In genomic region chr15:93050648-93051047, GRCh38 we compare ENCODE assay signal across 20 cellular contexts. TPM values are rescaled to one million over a fixed set of nuclear protein-coding genes. Genes with fewer than 3 reads are reported as not detected.
DNase-seq lines count a peak whose midpoint lies in the region; ATAC-seq and TF ChIP-seq lines count a peak whose summit lies in the region.
"Had no signal": no experiment of that assay in that cellular context is flagged by ENCODE, and none has a peak within 500 bp of the region (broad histone marks: within the 10 kb centered on the region; RNA-seq: fewer than 3 reads in every experiment).

No MANE protein-coding gene starts in this region.

- TF ChIP-seq POLR2A in HCT116 (IDR thresholded peaks at IDR 0.05; ENCODE audit: borderline replicate concordance, extremely low read depth, insufficient read depth, insufficient read length): no peak

- H3K27ac ChIP-seq in HCT116 (ENCODE audit: low read depth, low read length): no peak overlapping the region
- H3K27ac ChIP-seq in endodermal cell (ENCODE audit: low read depth, low read length): peak overlapping the region; percentile 9
- H3K27ac ChIP-seq in muscle layer of colon (ENCODE audit: low read depth, low read length): peak overlapping the region; percentile 35
- no peak overlapping the region for H3K27ac ChIP-seq in SK-N-SH (ENCODE audit: low read depth in 2 of 2, low read length in 1 of 2)
- H3K27ac ChIP-seq: GM23248 had no signal

- H3K4me1 Mint-ChIP-seq in endodermal cell: no peaks in the 10 kb centered on the region
- peaks cover 46% of the 10 kb centered on the region for H3K4me1 Mint-ChIP-seq in stimulated activated effector memory CD8-positive, alpha-beta T cell treated with anti-CD3 and anti-CD28 coated beads, Interleukin-12 subunit alpha, Interleukin-12 subunit beta, amount 100 ng/mL, for 72 hours
- peaks cover 11 to 18% of the 10 kb centered on the region in 2 donors for H3K4me1 Mint-ChIP-seq in stimulated activated naive B cell treated with anti-CD40 and anti-IgM and Interleukin-4, amounts not matched to agents 10 μg/mL and 1 μg/mL and 100 μg/mL, for 72 hours

- no peaks in the 10 kb centered on the region for H3K9me3 ChIP-seq in HCT116 (ENCODE audit: control insufficient read depth in 1 of 2, insufficient read depth in 1 of 2, low read depth in 1 of 2, low read length in 2 of 2)
- H3K9me3 ChIP-seq in endodermal cell (ENCODE audit: control insufficient read depth, low read length): peaks cover 13% of the 10 kb centered on the region
- no peaks in the 10 kb centered on the region for H3K9me3 ChIP-seq in muscle layer of colon (ENCODE audit: low read length)
- no peaks in the 10 kb centered on the region for H3K9me3 ChIP-seq in SK-N-SH

- H3K9me2 ChIP-seq in HCT116 (ENCODE audit: insufficient read depth): no peaks in the 10 kb centered on the region
- no peaks in the 10 kb centered on the region for H3K9me2 ChIP-seq in SK-N-SH

- CTCF ChIA-PET in HCT116 (lab: Charles Lee): no interaction called here
- CTCF ChIA-PET in SK-N-SH (lab: Yijun Ruan, JAX): interaction anchor here (1.1 kb wide), 2 partner anchors 20 to 37 kb away, joined by 3 to 4 read pairs; no protein-coding TSS in a partner anchor

- H3K9me3 Mint-ChIP-seq in endodermal cell: peaks cover 10% of the 10 kb centered on the region
- H3K9me3 Mint-ChIP-seq in stimulated activated effector memory CD8-positive, alpha-beta T cell treated with anti-CD3 and anti-CD28 coated beads, Interleukin-12 subunit alpha, Interleukin-12 subunit beta, amount 100 ng/mL, for 72 hours: peaks cover 4% of the 10 kb centered on the region
- H3K9me3 Mint-ChIP-seq in stimulated activated naive B cell treated with anti-CD40 and anti-IgM and Interleukin-4, amounts not matched to agents 10 μg/mL and 1 μg/mL and 100 μg/mL, for 72 hours: peaks cover 5 to 8% of the 10 kb centered on the region in 2 donors

- H3K27me3 Mint-ChIP-seq in endodermal cell (ENCODE audit: insufficient read depth): no peaks in the 10 kb centered on the region
- H3K27me3 Mint-ChIP-seq in stimulated activated naive B cell treated with anti-CD40 and anti-IgM and Interleukin-4, amounts not matched to agents 10 μg/mL and 1 μg/mL and 100 μg/mL, for 72 hours: peaks cover 28 to 42% of the 10 kb centered on the region in 2 donors
- H3K27me3 Mint-ChIP-seq: CD4-positive, alpha-beta T cell had no signal

- H3K4me3 Mint-ChIP-seq in endodermal cell: no peak overlapping the region
- H3K4me3 Mint-ChIP-seq in stimulated activated effector memory CD8-positive, alpha-beta T cell treated with anti-CD3 and anti-CD28 coated beads, Interleukin-12 subunit alpha, Interleukin-12 subunit beta, amount 100 ng/mL, for 72 hours: no peak overlapping the region
- no peak overlapping the region for H3K4me3 Mint-ChIP-seq in stimulated activated naive B cell treated with anti-CD40 and anti-IgM and Interleukin-4, amounts not matched to agents 10 μg/mL and 1 μg/mL and 100 μg/mL, for 72 hours
- H3K4me3 Mint-ChIP-seq: CD4-positive, alpha-beta T cell had no signal

- H3K4me3 ChIP-seq in HCT116 (replicated peaks in 1 of 2; ENCODE audit: low read depth in 1 of 2, low read length in 2 of 2) (no peak overlapping the region), endodermal cell (ENCODE audit: low read length) (no peak overlapping the region), muscle layer of colon (ENCODE audit: low read depth in 1 of 2, low read length in 2 of 2) (no peak overlapping the region), SK-N-SH (ENCODE audit: low read depth in 2 of 2, low read length in 1 of 2) (no peak overlapping the region)
- H3K4me3 ChIP-seq: GM12878, GM23248 had no signal

- DNase-seq in HCT116 (ENCODE audit: low read depth, low spot score): no peak
- no peak for DNase-seq in endodermal cell
- no peak for DNase-seq in stimulated activated effector memory CD8-positive, alpha-beta T cell treated with anti-CD3 and anti-CD28 coated beads, Interleukin-12 subunit alpha, Interleukin-12 subunit beta, amount 100 ng/mL, for 72 hours (ENCODE audit: low spot score in 2 of 2)
- DNase-seq in pons (ENCODE audit: low spot score): no peak
- no peak for DNase-seq in stimulated activated naive B cell treated with anti-CD40 and anti-IgM and Interleukin-4, amounts not matched to agents 10 μg/mL and 1 μg/mL and 100 μg/mL, for 72 hours
- DNase-seq in SK-N-SH: no peak
- DNase-seq: BE2C; Caco-2; CD4-positive, alpha-beta T cell; DMS 273 treated with DMSO at 0.1 percent for 48 hours; DND-41; GM23248; HCEC 1CT; Kasumi-1; NCI-H1694; NCI-H2171; NCI-H524 treated with DMSO at 0.1 percent for 48 hours; Right ventricle myocardium superior had no signal

- H3K9ac ChIP-seq in HCT116 (ENCODE audit: low read length) (no peak overlapping the region), endodermal cell (ENCODE audit: extremely low read depth, low read length, poor library complexity, severe bottlenecking) (no peak overlapping the region), muscle layer of colon (ENCODE audit: low read length) (no peak overlapping the region), SK-N-SH (no peak overlapping the region)
- H3K9ac ChIP-seq: GM23248 had no signal

- peaks cover 83% of the 10 kb centered on the region for H3K36me3 Mint-ChIP-seq in endodermal cell (ENCODE audit: low read depth)
- no peaks in the 10 kb centered on the region for H3K36me3 Mint-ChIP-seq in stimulated activated effector memory CD8-positive, alpha-beta T cell treated with anti-CD3 and anti-CD28 coated beads, Interleukin-12 subunit alpha, Interleukin-12 subunit beta, amount 100 ng/mL, for 72 hours
- H3K36me3 Mint-ChIP-seq in stimulated activated naive B cell treated with anti-CD40 and anti-IgM and Interleukin-4, amounts not matched to agents 10 μg/mL and 1 μg/mL and 100 μg/mL, for 72 hours: peaks cover 2 to 8% of the 10 kb centered on the region in 2 donors

- no peak for TF ChIP-seq RAD21 in HCT116 (IDR thresholded peaks at IDR 0.05; ENCODE audit: low read depth)
- TF ChIP-seq RAD21 in SK-N-SH (IDR thresholded peaks at IDR 0.05; ENCODE audit: low read length): no peak

- no TSS peak for BruUV-seq in HCT116 (replicated peaks; lab: Mats Ljungman, UMichigan)

- POLR2A ChIA-PET in HCT116 (lab: Charles Lee) (no interaction called here), SK-N-SH (lab: Yijun Ruan, JAX) (no interaction called here)

- no peak for TF ChIP-seq EP300 in SK-N-SH (IDR thresholded peaks at IDR 0.05; ENCODE audit: borderline replicate concordance in 1 of 2, low read depth in 1 of 2, low read length in 1 of 2)

- H2AFZ ChIP-seq in HCT116 (ENCODE audit: low read depth, low read length, poor library complexity, severe bottlenecking) (no peak overlapping the region), SK-N-SH (ENCODE audit: low read depth) (no peak overlapping the region)
- H2AFZ ChIP-seq: GM23248 had no signal

- H3K27me3 ChIP-seq in HCT116 (ENCODE audit: insufficient read depth, low read length) (no peaks in the 10 kb centered on the region), endodermal cell (ENCODE audit: control insufficient read depth, insufficient read depth, low read length, poor library complexity, severe bottlenecking) (no peaks in the 10 kb centered on the region), muscle layer of colon (ENCODE audit: control insufficient read depth in 1 of 2, insufficient read depth in 2 of 2, low read length in 2 of 2) (no peaks in the 10 kb centered on the region), SK-N-SH (ENCODE audit: insufficient read depth) (no peaks in the 10 kb centered on the region)
- H3K27me3 ChIP-seq: BE2C had no signal

- H4K20me1 ChIP-seq in HCT116 (ENCODE audit: insufficient read depth) (no peaks in the 10 kb centered on the region), SK-N-SH (ENCODE audit: insufficient read depth) (no peaks in the 10 kb centered on the region)

- no peaks in the 10 kb centered on the region for H3F3A ChIP-seq in SK-N-SH (replicated peaks; ENCODE audit: insufficient read depth)

- intact Hi-C loops in HCT116 (cut with micrococcal nuclease): no loop called here

- RAD21 ChIA-PET in HCT116 (lab: Charles Lee; ENCODE audit: low non-redundant PET in 1 of 2, low total read pairs in 2 of 2, uncharacterized antibody in 2 of 2, unreplicated experiment in 2 of 2): no interaction called here

- no peak overlapping the region for H3K4me2 ChIP-seq in HCT116 (ENCODE audit: low read length)
- no peak overlapping the region for H3K4me2 ChIP-seq in SK-N-SH

- WGBS in endodermal cell (ENCODE audit: insufficient coverage in 1 of 2, insufficient read length in 1 of 2), 2 experiments: 94 to 100% methylated on average over 3 to 13 of the region's 13 CpGs
- WGBS in SK-N-SH (ENCODE audit: low lambda C conversion rate): 84% methylated on average over 13 of the region's 13 CpGs

- H3K27ac Mint-ChIP-seq in endodermal cell: no peak overlapping the region
- H3K27ac Mint-ChIP-seq in stimulated activated effector memory CD8-positive, alpha-beta T cell treated with anti-CD3 and anti-CD28 coated beads, Interleukin-12 subunit alpha, Interleukin-12 subunit beta, amount 100 ng/mL, for 72 hours: peak overlapping the region; percentile 45
- H3K27ac Mint-ChIP-seq in stimulated activated naive B cell treated with anti-CD40 and anti-IgM and Interleukin-4, amounts not matched to agents 10 μg/mL and 1 μg/mL and 100 μg/mL, for 72 hours: no peak overlapping the region
- H3K27ac Mint-ChIP-seq: CD4-positive, alpha-beta T cell had no signal

- TF ChIP-seq CTCF in HCT116 (IDR thresholded peaks at IDR 0.05 in 2 of 3, conservative IDR thresholded peaks at IDR 0.05 in 1 of 3; ENCODE audit: borderline replicate concordance in 1 of 3, insufficient read depth in 1 of 3, low read depth in 2 of 3, low read length in 2 of 3) (no peak), endodermal cell (conservative IDR thresholded peaks at IDR 0.05) (no peak), SK-N-SH (IDR thresholded peaks at IDR 0.05) (no peak)

- ATAC-seq in HCT116: no peak
- ATAC-seq in stimulated activated effector memory CD8-positive, alpha-beta T cell treated with anti-CD3 and anti-CD28 coated beads, Interleukin-12 subunit alpha, Interleukin-12 subunit beta, amount 100 ng/mL, for 72 hours: no peak
- ATAC-seq in stimulated activated naive B cell treated with anti-CD40 and anti-IgM and Interleukin-4, amounts not matched to agents 10 μg/mL and 1 μg/mL and 100 μg/mL, for 72 hours (replicated peaks): no peak
- ATAC-seq: GM12878 had no signal

- no peaks in the 10 kb centered on the region for H3K4me1 ChIP-seq in HCT116 (ENCODE audit: control insufficient read depth in 1 of 2, insufficient read depth in 2 of 2, low read length in 2 of 2)
- no peaks in the 10 kb centered on the region for H3K4me1 ChIP-seq in endodermal cell (ENCODE audit: control insufficient read depth, insufficient read depth, low read length)
- peaks cover 45% of the 10 kb centered on the region for H3K4me1 ChIP-seq in muscle layer of colon (ENCODE audit: insufficient read depth, low read length)
- H3K4me1 ChIP-seq in SK-N-SH (ENCODE audit: control insufficient read depth in 1 of 2, insufficient read depth in 2 of 2, low read depth in 1 of 2, low read length in 1 of 2): no peaks in the 10 kb centered on the region
- H3K4me1 ChIP-seq: BE2C, Caco-2 had no signal

- no peaks in the 10 kb centered on the region for H3K36me3 ChIP-seq in HCT116 (ENCODE audit: control insufficient read depth in 1 of 2, insufficient read depth in 2 of 2, low read length in 2 of 2)
- H3K36me3 ChIP-seq in endodermal cell (ENCODE audit: control insufficient read depth, insufficient read depth, low read length): peaks cover 76% of the 10 kb centered on the region
- H3K36me3 ChIP-seq in muscle layer of colon (ENCODE audit: insufficient read depth, low read length): peaks cover 58% of the 10 kb centered on the region
- no peaks in the 10 kb centered on the region for H3K36me3 ChIP-seq in SK-N-SH (replicated peaks in 1 of 2; ENCODE audit: control insufficient read depth in 1 of 2, insufficient read depth in 2 of 2, low read length in 1 of 2)
- H3K36me3 ChIP-seq: BE2C had no signal

- H3K79me2 ChIP-seq in HCT116 (ENCODE audit: insufficient read depth, low read length) (no peaks in the 10 kb centered on the region), SK-N-SH (ENCODE audit: insufficient read depth) (no peaks in the 10 kb centered on the region)

RNA-seq across cellular contexts. Expression of gene RGMA, which starts 38.4 kb away (rescaled TPM):
- total RNA-seq in HCT116 (2021; ENCODE audit: unreplicated experiment): 5.5 TPM
- polyA plus RNA-seq in HCT116 (2012): 2.7 and 3.4 TPM in 2 replicates
- total RNA-seq in endodermal cell: 10 to 100 TPM; 37.7 to 67.1 TPM
- polyA plus RNA-seq in endodermal cell (2013, experiment 1 of 2): 64.3 TPM
- 48.1 TPM for polyA plus RNA-seq in endodermal cell (2013, experiment 2 of 2)
- 0.76 and 1.5 TPM in 2 replicates for polyA plus RNA-seq in SK-N-SH (2012; rRNA removed)
- polyA plus RNA-seq in SK-N-SH (2012; cell fraction: cytosol; rRNA removed): 0.76 and 1.3 TPM in 2 replicates
- polyA plus RNA-seq in SK-N-SH (2012; cell fraction: nucleus; rRNA removed): 1.2 and 1.3 TPM in 2 replicates
- total RNA-seq: CD4-positive, alpha-beta T cell; GM12878 had no signal
- polyA plus RNA-seq: GM12878 had no signal

Comparison
In these comparisons a context has a peak if more than half of its experiments do, and no peak if none do; other contexts are left out.
1. H3K27ac ChIP-seq: peak in endodermal cell (single experiment) and muscle layer of colon (single experiment); none in HCT116 (single experiment) and SK-N-SH (0 of 2).